21 cellular contexts compared by ENCODE assay signal in the genomic region with DNA sequence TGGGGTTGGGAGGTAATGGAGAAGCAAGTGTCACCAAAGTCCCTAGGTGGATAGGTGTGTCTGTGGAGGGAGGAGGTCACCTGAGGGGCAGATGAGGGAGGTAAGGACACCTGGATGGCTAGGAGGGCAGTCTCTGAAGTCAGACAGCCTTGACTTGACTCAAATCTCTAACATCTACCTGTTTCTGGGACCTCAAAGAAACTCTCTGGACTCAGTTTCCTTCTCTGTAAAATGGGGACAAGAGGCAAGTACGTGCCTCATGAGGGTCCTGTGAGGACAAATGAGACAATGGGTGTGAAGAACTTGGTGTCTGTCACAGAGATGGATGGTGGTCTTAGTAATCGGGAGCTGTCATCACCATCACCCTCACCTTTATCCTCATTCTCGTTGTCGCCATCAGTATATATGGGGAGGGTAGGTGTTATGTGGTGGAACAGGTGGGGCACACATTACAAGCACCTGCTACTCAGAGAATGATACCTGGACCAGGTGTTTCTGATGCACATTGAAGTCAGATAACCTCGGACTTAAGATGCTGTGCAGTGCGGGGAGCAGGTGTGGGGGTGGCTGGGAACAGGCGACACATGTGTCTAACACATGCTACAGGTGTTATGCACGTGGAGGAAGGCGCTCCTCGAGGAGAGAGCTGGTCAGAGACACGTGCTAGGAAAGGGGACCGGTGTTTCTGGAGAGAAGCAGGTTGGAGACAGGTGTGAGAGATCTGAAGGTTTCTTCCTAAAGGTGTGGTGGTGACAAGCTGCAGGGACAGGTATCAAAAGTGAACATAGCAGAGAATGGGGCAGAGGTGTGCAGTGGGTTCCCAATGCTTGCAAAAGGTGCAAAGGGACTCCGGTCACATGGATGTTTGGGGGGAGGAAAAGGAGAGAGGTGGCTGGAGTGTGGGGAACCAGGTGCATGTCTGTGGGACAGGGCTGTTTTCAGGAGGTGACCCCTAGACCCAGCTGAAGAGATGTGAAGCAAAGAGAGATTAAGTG. TPM values are rescaled to one million over a fixed set of nuclear protein-coding genes. Genes with fewer than 3 reads are reported as not detected.
DNase-seq lines count a peak whose midpoint lies in the region; ATAC-seq, FAIRE-seq and TF ChIP-seq lines count a peak whose summit lies in the region.
"Had no signal": no experiment of that assay in that cellular context is flagged by ENCODE, and none has a peak within 500 bp of the region (broad histone marks: within the 10 kb centered on the region; RNA-seq: fewer than 3 reads in every experiment).

No MANE protein-coding gene starts in this region.

- H3K36me3 ChIP-seq in HepG2 (replicated peaks in 1 of 2; ENCODE audit: control insufficient read depth in 1 of 2, insufficient read depth in 2 of 2, low read length in 2 of 2), result no peaks in the 10 kb centered on the region
- no peaks in the 10 kb centered on the region for H3K36me3 ChIP-seq in right lobe of liver
- H3K36me3 ChIP-seq in OCI-LY7 (ENCODE audit: insufficient read depth, low read length), result 0 out of 2 replicates have a peak, but pooled peaks cover 2% of the 10 kb centered on the region
- H3K36me3 ChIP-seq: SJSA1 had no signal

- ATAC-seq in HepG2 (no peak), right lobe of liver (no peak)
- ATAC-seq: Right ventricle myocardium inferior had no signal

- H3K27me3 ChIP-seq in HepG2 (ENCODE audit: control insufficient read depth in 1 of 2, insufficient read depth in 2 of 2, low read length in 2 of 2), result peaks cover 7 to 70% of the 10 kb centered on the region in 2 experiments
- H3K27me3 ChIP-seq in right lobe of liver, result peaks cover 0 to 33% of the 10 kb centered on the region in 2 donors

- BruUV-seq in HepG2 (replicated peaks; lab: Mats Ljungman, UMichigan) (no TSS peak), OCI-LY7 (replicated peaks; lab: Mats Ljungman, UMichigan) (TSS peak; percentile 63)

- H3K27ac ChIP-seq in HepG2 (ENCODE audit: extremely low read length, insufficient read depth, low read length) (no peak overlapping the region), right lobe of liver (no peak overlapping the region), OCI-LY7 (ENCODE audit: low read depth, low read length, poor library complexity, severe bottlenecking) (no peak overlapping the region)
- H3K27ac ChIP-seq: 22Rv1, SJSA1 had no signal

- DNase-seq in DMS53 (lab: John Stamatoyannopoulos, UW), result peak; percentile 59
- DNase-seq in DMS53 treated with DMSO at 0.1 percent for 48 hours (lab: John Stamatoyannopoulos, UW; ENCODE audit: unreplicated experiment), result no peak
- no peak for DNase-seq in HepG2 (ENCODE audit: low spot score)
- no peak for DNase-seq in right lobe of liver
- no peak for DNase-seq in OCI-LY7 (ENCODE audit: low spot score)
- no peak for DNase-seq in HK-2 (ENCODE audit: unreplicated experiment)
- DNase-seq in activated effector memory CD4-positive, alpha-beta T cell treated with anti-CD3 and anti-CD28 coated beads, Interleukin-2, amount 50 U/mL, for 16 hours, result no peak
- no peak for DNase-seq in NCI-H2107 treated with DMSO at 0.1 percent for 48 hours (lab: John Stamatoyannopoulos, UW; ENCODE audit: unreplicated experiment)
- DNase-seq: DMS 273 treated with DMSO at 0.1 percent for 48 hours, H9, MM.1S, NCI-H1048, NCI-H1436 treated with DMSO at 0.1 percent for 48 hours, NCI-H2029 treated with DMSO at 0.1 percent for 48 hours had no signal

- H3K4me2 ChIP-seq in HepG2 (ENCODE audit: low read depth, low read length), result no peak overlapping the region
- no peak overlapping the region for H3K4me2 ChIP-seq in OCI-LY7 (ENCODE audit: low read length)

- peaks cover 9% of the 10 kb centered on the region for H3K4me1 ChIP-seq in HepG2 (ENCODE audit: insufficient read depth, low read length)
- peaks cover 0 to 7% (median 0%) of the 10 kb centered on the region in 4 donors for H3K4me1 ChIP-seq in right lobe of liver
- H3K4me1 ChIP-seq in OCI-LY7 (ENCODE audit: insufficient read depth, low read length, poor library complexity, severe bottlenecking), result peaks cover 40% of the 10 kb centered on the region
- H3K4me1 ChIP-seq: SJSA1 had no signal

- H2AFZ ChIP-seq in HepG2 (ENCODE audit: low read length), result no peak overlapping the region
- no peak overlapping the region for H2AFZ ChIP-seq in OCI-LY7 (ENCODE audit: low read length)

- H3K9me2 ChIP-seq in OCI-LY7 (ENCODE audit: insufficient read depth, low read length), result no peaks in the 10 kb centered on the region

- TF ChIP-seq POLR2A in HepG2 (IDR thresholded peaks at IDR 0.05; ENCODE audit: insufficient read depth in 1 of 2, low read depth in 2 of 2, low read length in 2 of 2) (no peak), right lobe of liver (IDR thresholded peaks at IDR 0.05) (no peak)

- TF ChIP-seq EP300 in HepG2 (IDR thresholded peaks at IDR 0.05; ENCODE audit: low read depth in 2 of 2, low read length in 2 of 2) (no peak), HepG2 (CRISPR knock-in tag; IDR thresholded peaks at IDR 0.05; ENCODE audit: borderline replicate concordance) (no peak)

- no peak overlapping the region for H3K9ac ChIP-seq in HepG2 (ENCODE audit: insufficient read depth, low read depth, low read length)

- H3K9me3 ChIP-seq in HepG2 (ENCODE audit: low read length) (no peaks in the 10 kb centered on the region), right lobe of liver (no peaks in the 10 kb centered on the region), OCI-LY7 (ENCODE audit: low read length) (no peaks in the 10 kb centered on the region)
- H3K9me3 ChIP-seq: SJSA1 had no signal

- in situ Hi-C loops in HepG2 (cut with HindIII; ENCODE audit: extremely low pct_ligation_motif_present, low pct_unique_long_range_greater_than_20kb), result no loop called here

- intact Hi-C loops in HepG2 (cut with micrococcal nuclease; ENCODE audit: unreplicated experiment), result no loop called here
- intact Hi-C loops in right lobe of liver (cut with DNase I), result no loop called here
- intact Hi-C loops in OCI-LY7 (cut with micrococcal nuclease; ENCODE audit: unreplicated experiment), result no loop called here

- 17% methylated on average over 13 of the region's 13 CpGs for WGBS in HepG2 (ENCODE audit: low lambda C conversion rate)
- WGBS in right lobe of liver (ENCODE audit: insufficient coverage, low coverage, low lambda C conversion rate, missing lambda C conversion rate), result 46% methylated on average over 13 of the region's 13 CpGs

- POLR2A ChIA-PET in HepG2 (lab: Yijun Ruan, JAX), result no interaction called here
- POLR2A ChIA-PET in OCI-LY7 (lab: Charles Lee), result no interaction called here

- H3K4me3 ChIP-seq in HepG2 (replicated peaks in 1 of 3; ENCODE audit: insufficient read depth in 1 of 3, low read depth in 2 of 3, low read length in 3 of 3) (no peak overlapping the region), right lobe of liver (no peak overlapping the region), OCI-LY7 (ENCODE audit: low read depth, low read length, poor library complexity, severe bottlenecking) (no peak overlapping the region)
- H3K4me3 ChIP-seq: SJSA1 had no signal

- CTCF ChIA-PET in HepG2 (lab: Yijun Ruan, JAX; ENCODE audit: low intra/inter-chr PET ratio, low total read pairs) (no interaction called here), OCI-LY7 (lab: Charles Lee; ENCODE audit: unreplicated experiment) (no interaction called here)

- TF ChIP-seq RAD21 in HepG2 (CRISPR knock-in tag; IDR thresholded peaks at IDR 0.05), result no peak

- H4K20me1 ChIP-seq in HepG2 (ENCODE audit: insufficient read depth, low read length) (no peaks in the 10 kb centered on the region), OCI-LY7 (ENCODE audit: insufficient read depth, low read length) (no peaks in the 10 kb centered on the region)

- TF ChIP-seq CTCF in HepG2 (CRISPR knock-in tag; IDR thresholded peaks at IDR 0.05) (no peak), right lobe of liver (IDR thresholded peaks at IDR 0.05) (no peak), OCI-LY7 (conservative IDR thresholded peaks at IDR 0.05; ENCODE audit: low read length) (no peak)

- no peak for FAIRE-seq in HepG2 (lab: Jason Lieb, UNC)
- FAIRE-seq: GM12891 had no signal

- H3K79me2 ChIP-seq in HepG2 (ENCODE audit: insufficient read depth, low read length) (no peaks in the 10 kb centered on the region), OCI-LY7 (ENCODE audit: insufficient read depth, low read depth, low read length) (no peaks in the 10 kb centered on the region)

RNA-seq across cellular contexts. Expression of gene ERFL, which starts 3.8 kb away (rescaled TPM):
- not detected in 2 replicates for total RNA-seq in HepG2 (2016; rRNA removed; fragmentation: Illumina TruSeq; extraction: Trizol)
- not detected in 2 replicates for total RNA-seq in HepG2 (2016; cell fraction: cytosol; rRNA removed; fragmentation: Illumina TruSeq; extraction: Trizol; ENCODE audit: low read depth)
- not detected in 2 replicates for total RNA-seq in HepG2 (2016; cell fraction: insoluble cytoplasmic fraction; rRNA removed; fragmentation: Illumina TruSeq; extraction: Trizol)
- total RNA-seq in HepG2 (2016; cell fraction: membrane; rRNA removed; fragmentation: Illumina TruSeq; extraction: Trizol), result not detected in 2 replicates
- total RNA-seq in HepG2 (2016; cell fraction: nucleus; rRNA removed; fragmentation: Illumina TruSeq; extraction: Trizol), result not detected in 2 replicates
- not detected in 2 replicates for polyA plus RNA-seq in HepG2 (2011; rRNA removed)
- polyA plus RNA-seq in HepG2 (2011; cell fraction: cytosol; rRNA removed), result 0.03 TPM in 1 of 2 replicates, not detected in the other
- polyA plus RNA-seq in HepG2 (2011; cell fraction: nucleus; rRNA removed), result not detected in 2 replicates
- polyA plus RNA-seq in HepG2 (2012), result 0.07 TPM in 1 of 2 replicates, not detected in the other
- polyA plus RNA-seq in HepG2 (2016; cell fraction: cytosol; fragmentation: Illumina TruSeq; extraction: Trizol; ENCODE audit: low read depth), result not detected in 2 replicates
- not detected in 2 replicates for polyA plus RNA-seq in HepG2 (2016; cell fraction: insoluble cytoplasmic fraction; fragmentation: Illumina TruSeq; extraction: Trizol; ENCODE audit: low read depth)
- not detected in 2 replicates for polyA plus RNA-seq in HepG2 (2016; cell fraction: membrane; fragmentation: Illumina TruSeq; extraction: Trizol; ENCODE audit: low read depth)
- not detected in 2 replicates for polyA plus RNA-seq in HepG2 (2016; cell fraction: nucleus; fragmentation: Illumina TruSeq; extraction: Trizol; ENCODE audit: insufficient read depth, low read depth)
- not detected in 2 replicates for polyA minus RNA-seq in HepG2 (2011; rRNA and poly(A)+ RNA removed; ENCODE audit: low replicate concordance)
- not detected in 2 replicates for polyA minus RNA-seq in HepG2 (2011; cell fraction: cytosol; rRNA and poly(A)+ RNA removed)
- not detected in 2 replicates for polyA minus RNA-seq in HepG2 (2011; cell fraction: nucleus; rRNA and poly(A)+ RNA removed)
- total RNA-seq in right lobe of liver, result not detected
- 1.6 and 1.9 TPM in 2 replicates for total RNA-seq in OCI-LY7 (2014; rRNA removed; shearing (Covaris generic))
- total RNA-seq in OCI-LY7 (2022), result 5.9 and 6.8 TPM in 2 replicates
- total RNA-seq: G401, NCI-H460, Right ventricle myocardium inferior, SJSA1 had no signal
- polyA plus RNA-seq: CD14-positive monocyte had no signal

RNA-seq across cellular contexts. Expression of gene RABAC1, which starts 34.7 kb away (rescaled TPM):
- total RNA-seq in HepG2 (2016; rRNA removed; fragmentation: Illumina TruSeq; extraction: Trizol) (20.7 and 37.4 TPM in 2 replicates), right lobe of liver (100 to 1,000 TPM in 2 of 6 experiments, 10 to 100 TPM in 4; 53.6 to 124 (median 75.8) TPM), OCI-LY7 (2022) (167 and 191 TPM in 2 replicates)
- total RNA-seq in HepG2 (2016; cell fraction: cytosol; rRNA removed; fragmentation: Illumina TruSeq; extraction: Trizol; ENCODE audit: low read depth), result 32.7 and 40.5 TPM in 2 replicates
- 21.9 and 38.8 TPM in 2 replicates for total RNA-seq in HepG2 (2016; cell fraction: insoluble cytoplasmic fraction; rRNA removed; fragmentation: Illumina TruSeq; extraction: Trizol)
- total RNA-seq in HepG2 (2016; cell fraction: membrane; rRNA removed; fragmentation: Illumina TruSeq; extraction: Trizol), result 24.1 and 26.6 TPM in 2 replicates
- 28.4 and 29.8 TPM in 2 replicates for total RNA-seq in HepG2 (2016; cell fraction: nucleus; rRNA removed; fragmentation: Illumina TruSeq; extraction: Trizol)
- polyA plus RNA-seq in HepG2 (2011; rRNA removed), result 74.0 and 91.2 TPM in 2 replicates
- 112 and 172 TPM in 2 replicates for polyA plus RNA-seq in HepG2 (2011; cell fraction: cytosol; rRNA removed)
- polyA plus RNA-seq in HepG2 (2011; cell fraction: nucleus; rRNA removed), result 93.5 and 96.2 TPM in 2 replicates
- polyA plus RNA-seq in HepG2 (2012), result 38.2 and 66.0 TPM in 2 replicates
- 34.2 and 39.3 TPM in 2 replicates for polyA plus RNA-seq in HepG2 (2016; cell fraction: cytosol; fragmentation: Illumina TruSeq; extraction: Trizol; ENCODE audit: low read depth)
- 20.0 and 22.5 TPM in 2 replicates for polyA plus RNA-seq in HepG2 (2016; cell fraction: insoluble cytoplasmic fraction; fragmentation: Illumina TruSeq; extraction: Trizol; ENCODE audit: low read depth)
- polyA plus RNA-seq in HepG2 (2016; cell fraction: membrane; fragmentation: Illumina TruSeq; extraction: Trizol; ENCODE audit: low read depth), result 21.0 and 26.9 TPM in 2 replicates
- polyA plus RNA-seq in HepG2 (2016; cell fraction: nucleus; fragmentation: Illumina TruSeq; extraction: Trizol; ENCODE audit: insufficient read depth, low read depth), result 52.4 and 53.1 TPM in 2 replicates
- polyA minus RNA-seq in HepG2 (2011; rRNA and poly(A)+ RNA removed; ENCODE audit: low replicate concordance), result 32.5 and 96.8 TPM in 2 replicates
- 26.4 and 26.8 TPM in 2 replicates for polyA minus RNA-seq in HepG2 (2011; cell fraction: cytosol; rRNA and poly(A)+ RNA removed)
- 21.6 and 26.0 TPM in 2 replicates for polyA minus RNA-seq in HepG2 (2011; cell fraction: nucleus; rRNA and poly(A)+ RNA removed)
- 161 and 171 TPM in 2 replicates for total RNA-seq in OCI-LY7 (2014; rRNA removed; shearing (Covaris generic))

RNA-seq across cellular contexts. Expression of gene ARHGEF1, which starts 41.5 kb away (rescaled TPM):
- total RNA-seq in HepG2 (2016; rRNA removed; fragmentation: Illumina TruSeq; extraction: Trizol) (26.2 and 34.7 TPM in 2 replicates), right lobe of liver (10 to 100 TPM; 25.3 to 39.7 (median 30.2) TPM), OCI-LY7 (2022) (297 and 318 TPM in 2 replicates)
- 6.5 and 9.6 TPM in 2 replicates for total RNA-seq in HepG2 (2016; cell fraction: cytosol; rRNA removed; fragmentation: Illumina TruSeq; extraction: Trizol; ENCODE audit: low read depth)
- 16.1 and 36.8 TPM in 2 replicates for total RNA-seq in HepG2 (2016; cell fraction: insoluble cytoplasmic fraction; rRNA removed; fragmentation: Illumina TruSeq; extraction: Trizol)
- total RNA-seq in HepG2 (2016; cell fraction: membrane; rRNA removed; fragmentation: Illumina TruSeq; extraction: Trizol), result 10.4 and 11.0 TPM in 2 replicates
- 28.3 and 29.2 TPM in 2 replicates for total RNA-seq in HepG2 (2016; cell fraction: nucleus; rRNA removed; fragmentation: Illumina TruSeq; extraction: Trizol)
- 33.1 and 33.7 TPM in 2 replicates for polyA plus RNA-seq in HepG2 (2011; rRNA removed)
- 20.2 and 33.5 TPM in 2 replicates for polyA plus RNA-seq in HepG2 (2011; cell fraction: cytosol; rRNA removed)
- polyA plus RNA-seq in HepG2 (2011; cell fraction: nucleus; rRNA removed), result 215 and 292 TPM in 2 replicates
- 33.2 and 34.0 TPM in 2 replicates for polyA plus RNA-seq in HepG2 (2012)
- 3.8 and 4.4 TPM in 2 replicates for polyA plus RNA-seq in HepG2 (2016; cell fraction: cytosol; fragmentation: Illumina TruSeq; extraction: Trizol; ENCODE audit: low read depth)
- polyA plus RNA-seq in HepG2 (2016; cell fraction: insoluble cytoplasmic fraction; fragmentation: Illumina TruSeq; extraction: Trizol; ENCODE audit: low read depth), result 20.7 and 29.5 TPM in 2 replicates
- 7.4 and 8.4 TPM in 2 replicates for polyA plus RNA-seq in HepG2 (2016; cell fraction: membrane; fragmentation: Illumina TruSeq; extraction: Trizol; ENCODE audit: low read depth)
- 90.2 and 102 TPM in 2 replicates for polyA plus RNA-seq in HepG2 (2016; cell fraction: nucleus; fragmentation: Illumina TruSeq; extraction: Trizol; ENCODE audit: insufficient read depth, low read depth)
- 15.9 and 39.4 TPM in 2 replicates for polyA minus RNA-seq in HepG2 (2011; rRNA and poly(A)+ RNA removed; ENCODE audit: low replicate concordance)
- polyA minus RNA-seq in HepG2 (2011; cell fraction: cytosol; rRNA and poly(A)+ RNA removed), result 16.3 and 26.4 TPM in 2 replicates
- 29.6 and 31.9 TPM in 2 replicates for polyA minus RNA-seq in HepG2 (2011; cell fraction: nucleus; rRNA and poly(A)+ RNA removed)
- total RNA-seq in OCI-LY7 (2014; rRNA removed; shearing (Covaris generic)), result 74.9 and 96.9 TPM in 2 replicates

RNA-seq across cellular contexts. Expression of gene CD79A, which starts 47.4 kb away (rescaled TPM):
- 0.27 and 0.33 TPM in 2 replicates for total RNA-seq in HepG2 (2016; rRNA removed; fragmentation: Illumina TruSeq; extraction: Trizol)
- total RNA-seq in HepG2 (2016; cell fraction: cytosol; rRNA removed; fragmentation: Illumina TruSeq; extraction: Trizol; ENCODE audit: low read depth), result 0.26 and 0.51 TPM in 2 replicates
- total RNA-seq in HepG2 (2016; cell fraction: insoluble cytoplasmic fraction; rRNA removed; fragmentation: Illumina TruSeq; extraction: Trizol), result 0.24 and 0.37 TPM in 2 replicates
- total RNA-seq in HepG2 (2016; cell fraction: membrane; rRNA removed; fragmentation: Illumina TruSeq; extraction: Trizol), result 0.62 TPM in 1 of 2 replicates, not detected in the other
- total RNA-seq in HepG2 (2016; cell fraction: nucleus; rRNA removed; fragmentation: Illumina TruSeq; extraction: Trizol), result 0.40 TPM in 1 of 2 replicates, not detected in the other
- polyA plus RNA-seq in HepG2 (2011; rRNA removed), result 0.24 and 0.30 TPM in 2 replicates
- 0.44 and 0.52 TPM in 2 replicates for polyA plus RNA-seq in HepG2 (2011; cell fraction: cytosol; rRNA removed)
- polyA plus RNA-seq in HepG2 (2011; cell fraction: nucleus; rRNA removed), result 0.31 and 0.51 TPM in 2 replicates
- 0.25 TPM in 1 of 2 replicates, not detected in the other for polyA plus RNA-seq in HepG2 (2012)
- polyA plus RNA-seq in HepG2 (2016; cell fraction: cytosol; fragmentation: Illumina TruSeq; extraction: Trizol; ENCODE audit: low read depth), result 0.21 and 0.44 TPM in 2 replicates
- polyA plus RNA-seq in HepG2 (2016; cell fraction: insoluble cytoplasmic fraction; fragmentation: Illumina TruSeq; extraction: Trizol; ENCODE audit: low read depth), result 0.49 and 0.52 TPM in 2 replicates
- 0.69 and 1.1 TPM in 2 replicates for polyA plus RNA-seq in HepG2 (2016; cell fraction: membrane; fragmentation: Illumina TruSeq; extraction: Trizol; ENCODE audit: low read depth)
- polyA plus RNA-seq in HepG2 (2016; cell fraction: nucleus; fragmentation: Illumina TruSeq; extraction: Trizol; ENCODE audit: insufficient read depth, low read depth), result 0.78 and 0.95 TPM in 2 replicates
- 0.26 and 0.84 TPM in 2 replicates for polyA minus RNA-seq in HepG2 (2011; rRNA and poly(A)+ RNA removed; ENCODE audit: low replicate concordance)
- 0.49 TPM in 1 of 2 replicates, not detected in the other for polyA minus RNA-seq in HepG2 (2011; cell fraction: cytosol; rRNA and poly(A)+ RNA removed)
- polyA minus RNA-seq in HepG2 (2011; cell fraction: nucleus; rRNA and poly(A)+ RNA removed), result not detected in 2 replicates
- total RNA-seq in right lobe of liver, result under 1 TPM in 4 of 6 experiments, not detected in 2; 0.18 to 0.71 (median 0.39) TPM
- total RNA-seq in OCI-LY7 (2014; rRNA removed; shearing (Covaris generic)), result 848 and 1,195 TPM in 2 replicates
- total RNA-seq in OCI-LY7 (2022), result 896 and 1,094 TPM in 2 replicates
- total RNA-seq: NCI-H460 had no signal
